In the genomic region with DNA sequence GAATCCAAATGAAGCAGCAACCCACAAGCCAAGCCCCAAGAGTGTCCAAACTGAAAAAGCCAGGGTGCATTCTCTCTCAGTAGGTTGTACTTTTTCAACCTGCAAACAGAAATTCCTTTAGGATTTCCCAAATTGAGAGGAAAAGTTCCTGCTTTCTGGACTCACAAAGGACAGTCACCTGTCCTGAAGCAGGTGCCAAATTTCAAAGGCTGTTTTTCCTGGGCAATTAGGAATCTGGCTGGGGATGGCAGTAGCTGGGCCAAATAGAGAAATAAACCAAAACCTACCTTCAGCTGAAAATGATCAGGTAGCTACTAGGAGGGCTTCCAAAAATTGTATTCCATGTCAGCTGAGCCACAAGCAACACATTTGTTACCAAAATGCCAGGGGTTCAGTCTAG, we compare ENCODE assay signal across 29 cellular contexts.
"Had no signal": no experiment of that assay in that cellular context is flagged by ENCODE, and none has a peak within 500 bp of the region (broad histone marks: within the 10 kb centered on the region; RNA-seq: fewer than 3 reads in every experiment).

No MANE protein-coding gene starts in this region.

- H3K36me3 Mint-ChIP-seq: stimulated activated effector memory CD8-positive, alpha-beta T cell treated with anti-CD3 and anti-CD28 coated beads, Interleukin-12 subunit alpha, Interleukin-12 subunit beta, amount 100 ng/mL, for 72 hours; stimulated activated naive B cell treated with anti-CD40 and anti-IgM and Interleukin-4, amounts not matched to agents 10 μg/mL and 1 μg/mL and 100 μg/mL, for 72 hours; type B pancreatic cell had no signal

- H3K27ac ChIP-seq: stomach, suprapubic skin, testis, thoracic aorta, thyroid gland, tibial artery, tibial nerve, transverse colon, upper lobe of left lung, upper lobe of right lung, uterus, vagina had no signal

- H3K9me3 ChIP-seq: testis, thyroid gland, vagina had no signal

- H3K4me1 Mint-ChIP-seq: stimulated activated effector memory CD8-positive, alpha-beta T cell treated with anti-CD3 and anti-CD28 coated beads, Interleukin-12 subunit alpha, Interleukin-12 subunit beta, amount 100 ng/mL, for 72 hours; stimulated activated memory B cell treated with anti-CD40 and anti-IgM and Interleukin-4, amounts not matched to agents 10 μg/mL and 1 μg/mL and 100 μg/mL, for 72 hours; stimulated activated naive B cell treated with anti-CD40 and anti-IgM and Interleukin-4, amounts not matched to agents 10 μg/mL and 1 μg/mL and 100 μg/mL, for 72 hours; stimulated activated naive CD8-positive, alpha-beta T cell treated with anti-CD3 and anti-CD28 coated beads, Interleukin-15, amount 100 ng/mL, for 72 hours had no signal

- DNase-seq: stimulated activated CD4-positive, alpha-beta T cell treated with anti-CD3 and anti-CD28 coated beads, Interleukin-2, amount 100 ng/mL, for 48 hours; stimulated activated CD4-positive, alpha-beta T cell treated with anti-CD3 and anti-CD28 coated beads, Interleukin-4, amount 100 ng/mL, for 1 hour; stimulated activated CD4-positive, alpha-beta T cell treated with anti-CD3 and anti-CD28 coated beads, Interleukin-4, amount 100 ng/mL, for 24 hours; stimulated activated CD4-positive, alpha-beta T cell treated with anti-CD3 and anti-CD28 coated beads, Interleukin-4, amount 100 ng/mL, for 4 hours; stimulated activated CD8-positive, alpha-beta memory T cell treated with anti-CD3 and anti-CD28 coated beads, Interleukin-4, amount 100 ng/mL, for 48 hours; stimulated activated naive B cell treated with anti-CD40 and anti-IgM and Interleukin-4, amounts not matched to agents 10 μg/mL and 1 μg/mL and 100 μg/mL, for 72 hours; stimulated activated naive CD4-positive, alpha-beta T cell; stimulated activated naive CD4-positive, alpha-beta T cell treated with Interleukin-2 at 50 U/mL for 16 hours; stimulated activated naive CD8-positive, alpha-beta T cell treated with anti-CD3 and anti-CD28 coated beads, Interleukin-15, amount 100 ng/mL, for 72 hours; stimulated activated naive CD8-positive, alpha-beta T cell treated with anti-CD3 and anti-CD28 coated beads, Interleukin-15, Interleukin-2, amounts not matched to agents 100 U/mL and 50 U/mL, for 24 hours; stomach; substantia nigra; testis; thyroid gland; tibial artery; transverse colon; trophoblast cell; upper lobe of left lung; upper lobe of right lung; uterus had no signal

- H3K27ac Mint-ChIP-seq: stimulated activated effector memory CD8-positive, alpha-beta T cell treated with anti-CD3 and anti-CD28 coated beads, Interleukin-12 subunit alpha, Interleukin-12 subunit beta, amount 100 ng/mL, for 72 hours; stimulated activated memory B cell treated with anti-CD40 and anti-IgM and Interleukin-4, amounts not matched to agents 10 μg/mL and 1 μg/mL and 100 μg/mL, for 72 hours; stimulated activated naive B cell treated with anti-CD40 and anti-IgM and Interleukin-4, amounts not matched to agents 10 μg/mL and 1 μg/mL and 100 μg/mL, for 72 hours; stimulated activated naive CD8-positive, alpha-beta T cell treated with anti-CD3 and anti-CD28 coated beads, Interleukin-15, Interleukin-2, amounts not matched to agents 100 ng/mL and 50 ng/mL, for 24 hours; type B pancreatic cell had no signal

- H3K27me3 Mint-ChIP-seq: stimulated activated memory B cell treated with anti-CD40 and anti-IgM and Interleukin-4, amounts not matched to agents 10 μg/mL and 1 μg/mL and 100 μg/mL, for 72 hours; stimulated activated naive B cell treated with anti-CD40 and anti-IgM and Interleukin-4, amounts not matched to agents 10 μg/mL and 1 μg/mL and 100 μg/mL, for 72 hours; stimulated activated naive CD8-positive, alpha-beta T cell treated with anti-CD3 and anti-CD28 coated beads, Interleukin-15, amount 100 ng/mL, for 72 hours; stimulated activated naive CD8-positive, alpha-beta T cell treated with anti-CD3 and anti-CD28 coated beads, Interleukin-15, Interleukin-2, amounts not matched to agents 100 ng/mL and 50 ng/mL, for 24 hours; type B pancreatic cell had no signal

- H3K36me3 ChIP-seq: stomach, suprapubic skin, thoracic aorta, thyroid gland, tibial artery, tibial nerve, transverse colon, upper lobe of left lung, upper lobe of right lung, uterus, vagina had no signal

- ATAC-seq: stimulated activated effector memory CD8-positive, alpha-beta T cell treated with anti-CD3 and anti-CD28 coated beads, Interleukin-12 subunit alpha, Interleukin-12 subunit beta, amount 100 ng/mL, for 72 hours; stimulated activated memory B cell treated with anti-CD40 and anti-IgM and Interleukin-4, amounts not matched to agents 10 μg/mL and 1 μg/mL and 100 μg/mL, for 72 hours; stimulated activated naive B cell treated with anti-CD40 and anti-IgM and Interleukin-4, amounts not matched to agents 10 μg/mL and 1 μg/mL and 100 μg/mL, for 72 hours; stimulated activated naive CD8-positive, alpha-beta T cell treated with anti-CD3 and anti-CD28 coated beads, Interleukin-15, amount 100 ng/mL, for 72 hours; stimulated activated naive CD8-positive, alpha-beta T cell treated with anti-CD3 and anti-CD28 coated beads, Interleukin-15, Interleukin-2, amounts not matched to agents 100 U/mL and 50 U/mL, for 24 hours; upper lobe of right lung had no signal

- H3K4me1 ChIP-seq: stomach, suprapubic skin, testis, thyroid gland, tibial artery, tibial nerve, transverse colon, upper lobe of left lung, upper lobe of right lung, uterus, vagina had no signal

- H3K4me3 ChIP-seq: stomach, suprapubic skin, testis, thoracic aorta, thyroid gland, tibial artery, tibial nerve, transverse colon, upper lobe of left lung, upper lobe of right lung, uterus, vagina had no signal

- FAIRE-seq: urothelium cell line had no signal

- H3K27me3 ChIP-seq: stomach, suprapubic skin, testis, thyroid gland, tibial artery, tibial nerve, transverse colon, upper lobe of left lung, upper lobe of right lung, uterus, vagina had no signal

- H3K4me3 Mint-ChIP-seq: stimulated activated effector memory CD8-positive, alpha-beta T cell treated with anti-CD3 and anti-CD28 coated beads, Interleukin-12 subunit alpha, Interleukin-12 subunit beta, amount 100 ng/mL, for 72 hours; stimulated activated memory B cell treated with anti-CD40 and anti-IgM and Interleukin-4, amounts not matched to agents 10 μg/mL and 1 μg/mL and 100 μg/mL, for 72 hours; stimulated activated naive B cell treated with anti-CD40 and anti-IgM and Interleukin-4, amounts not matched to agents 10 μg/mL and 1 μg/mL and 100 μg/mL, for 72 hours; stimulated activated naive CD8-positive, alpha-beta T cell treated with anti-CD3 and anti-CD28 coated beads, Interleukin-15, amount 100 ng/mL, for 72 hours; stimulated activated naive CD8-positive, alpha-beta T cell treated with anti-CD3 and anti-CD28 coated beads, Interleukin-15, Interleukin-2, amounts not matched to agents 100 ng/mL and 50 ng/mL, for 24 hours; type B pancreatic cell had no signal
